ENCODE assay signal across 1 cellular context in genomic region chr15:92069308-92070244, GRCh38.
TF ChIP-seq lines count a peak whose summit lies in the region.

No MANE protein-coding gene starts in this region.

TF ChIP-seq in A549, 52 proteins besides CTCF, POLR2A, EP300 and RAD21 (continued from another document):
- TF ChIP-seq BCL3 (IDR thresholded peaks at IDR 0.05) (no peak), ZC3H11A (IDR thresholded peaks at IDR 0.05) (no peak)
